In genomic region chr19:14089412-14089661, GRCh38 we compare ENCODE assay signal across 8 cellular contexts. TPM values are rescaled to one million over a fixed set of nuclear protein-coding genes. Genes with fewer than 3 reads are reported as not detected.
A peak's percentile ranks its signal among the peaks of the same experiment; 100 is the strongest.
DNase-seq lines count a peak whose midpoint lies in the region; ATAC-seq and TF ChIP-seq lines count a peak whose summit lies in the region.

No MANE protein-coding gene starts in this region.

- H3K4me3 ChIP-seq in DND-41 (ENCODE audit: low read depth in 1 of 2, low read length in 2 of 2) (peak overlapping the region in 1 of 2 experiments; percentile 81; a peak in 3 of 4 replicates), neural progenitor cell (peak overlapping the region; percentile 70)

- H3K4me1 ChIP-seq in DND-41 (ENCODE audit: insufficient read depth, low read length) (peaks cover 29% of the 10 kb centered on the region), neural progenitor cell (peaks cover 15% of the 10 kb centered on the region)

- no peak overlapping the region for H3K27ac Mint-ChIP-seq in neural progenitor cell

- no peak overlapping the region for H3K27ac ChIP-seq in DND-41 (ENCODE audit: low read length)
- no peak overlapping the region for H3K27ac ChIP-seq in neural progenitor cell

- TF ChIP-seq CTCF in DND-41 (IDR thresholded peaks at IDR 0.05; ENCODE audit: borderline replicate concordance, extremely low read depth, low read length, poor library complexity, severe bottlenecking) (no peak), neural progenitor cell (IDR thresholded peaks at IDR 0.05) (peak; percentile 47)

- H3K4me3 Mint-ChIP-seq in neural progenitor cell: peak overlapping the region; percentile 86

- ATAC-seq in DND-41 (ENCODE audit: insufficient read depth, low read depth) (no peak), GM19023 (IDR thresholded peaks at IDR 0.05; ENCODE audit: unreplicated experiment) (no peak), HG02970 (IDR thresholded peaks at IDR 0.05; ENCODE audit: low FRiP score, unreplicated experiment) (no peak)

- peaks cover 62% of the 10 kb centered on the region for H3F3A ChIP-seq in neural progenitor cell (ENCODE audit: low read depth)

- peak overlapping the region; percentile 78 for H3K9ac ChIP-seq in DND-41 (ENCODE audit: low read depth, low read length)
- H3K9ac ChIP-seq in neural progenitor cell: no peak overlapping the region

- peaks cover 16% of the 10 kb centered on the region for H3K4me1 Mint-ChIP-seq in neural progenitor cell

- peaks cover 18% of the 10 kb centered on the region for H4K20me1 ChIP-seq in DND-41 (ENCODE audit: insufficient read depth, low read length)
- H4K20me1 ChIP-seq in neural progenitor cell (ENCODE audit: low read depth): peaks cover 20% of the 10 kb centered on the region

- H3K9me3 ChIP-seq in DND-41 (ENCODE audit: insufficient read depth, low read length, severe bottlenecking) (peaks cover 9% of the 10 kb centered on the region), neural progenitor cell (ENCODE audit: low read depth) (peaks cover 7% of the 10 kb centered on the region)

- H3K36me3 Mint-ChIP-seq in neural progenitor cell: peaks cover 22% of the 10 kb centered on the region

- H3K4me2 ChIP-seq in DND-41 (ENCODE audit: insufficient read depth, low read length) (peak overlapping the region; percentile 61), neural progenitor cell (peak overlapping the region; percentile 72)

- peaks cover 13% of the 10 kb centered on the region for H3K9me3 Mint-ChIP-seq in neural progenitor cell

- peaks cover 24% of the 10 kb centered on the region for H3K79me2 ChIP-seq in DND-41 (ENCODE audit: insufficient read depth, low read length)
- H3K79me2 ChIP-seq in neural progenitor cell (ENCODE audit: low read depth): no peaks in the 10 kb centered on the region

- peaks cover 9% of the 10 kb centered on the region for H3K27me3 Mint-ChIP-seq in neural progenitor cell (ENCODE audit: insufficient read depth, low read depth)

- H3K36me3 ChIP-seq in DND-41 (ENCODE audit: insufficient read depth, low read length): peaks cover 33% of the 10 kb centered on the region
- no peaks in the 10 kb centered on the region for H3K36me3 ChIP-seq in neural progenitor cell

- H2AFZ ChIP-seq in DND-41 (ENCODE audit: low read depth, low read length) (no peak overlapping the region), neural progenitor cell (replicated peaks) (no peak overlapping the region)

- DNase-seq in DND-41 (no peak), NCI-H1694 (lab: John Stamatoyannopoulos, UW) (peak; percentile 11), dermis blood vessel endothelial cell (peak; percentile 58), neural progenitor cell (ENCODE audit: low spot score) (peak; percentile 59), occipital lobe (lab: John Stamatoyannopoulos, UW) (no peak), NCI-H1417 treated with DMSO at 0.1 percent for 48 hours (lab: John Stamatoyannopoulos, UW) (no peak)

- H3K27me3 ChIP-seq in DND-41 (ENCODE audit: insufficient read depth, low read length, poor library complexity) (no peaks in the 10 kb centered on the region), neural progenitor cell (peaks cover 55% of the 10 kb centered on the region)

RNA-seq across cellular contexts. Expression of gene SAMD1, which starts 1.2 kb away (rescaled TPM):
- total RNA-seq in dermis blood vessel endothelial cell: 22.3 and 25.2 TPM in 2 replicates
- total RNA-seq in neural progenitor cell (ENCODE audit: low replicate concordance): 22.1 and 53.0 TPM in 2 replicates
- total RNA-seq in occipital lobe: 37.1 TPM

RNA-seq across cellular contexts. Expression of gene C19orf67, which starts 3.8 kb away (rescaled TPM):
- total RNA-seq in dermis blood vessel endothelial cell (not detected in 2 replicates), neural progenitor cell (ENCODE audit: low replicate concordance) (not detected in 2 replicates), occipital lobe (not detected)

RNA-seq across cellular contexts. Expression of gene MISP3, which starts 16.8 kb away (rescaled TPM):
- total RNA-seq in dermis blood vessel endothelial cell (under 0.01 and 0.19 TPM in 2 replicates), neural progenitor cell (ENCODE audit: low replicate concordance) (0.68 TPM in 1 of 2 replicates, not detected in the other), occipital lobe (1.6 TPM)

RNA-seq across cellular contexts. Expression of gene PALM3, which starts 27.5 kb away (rescaled TPM):
- total RNA-seq in dermis blood vessel endothelial cell: not detected in 2 replicates
- 4.0 TPM in 1 of 2 replicates, not detected in the other for total RNA-seq in neural progenitor cell (ENCODE audit: low replicate concordance)
- total RNA-seq in occipital lobe: 3.4 TPM

RNA-seq across cellular contexts. Expression of gene PRKACA, which starts 28.2 kb away (rescaled TPM):
- total RNA-seq in dermis blood vessel endothelial cell (42.7 and 92.6 TPM in 2 replicates), neural progenitor cell (ENCODE audit: low replicate concordance) (22.2 and 31.8 TPM in 2 replicates), occipital lobe (29.3 TPM)

Comparison
In these comparisons a context has a peak if more than half of its experiments do, and no peak if none do; other contexts are left out.
1. DNase-seq: peak in NCI-H1694 (single experiment), dermis blood vessel endothelial cell (single experiment) and neural progenitor cell (single experiment); none in DND-41 (single experiment), occipital lobe (single experiment) and NCI-H1417 treated with DMSO at 0.1 percent for 48 hours (single experiment).